ENCODE assay signal across 7 cellular contexts in the genomic region with DNA sequence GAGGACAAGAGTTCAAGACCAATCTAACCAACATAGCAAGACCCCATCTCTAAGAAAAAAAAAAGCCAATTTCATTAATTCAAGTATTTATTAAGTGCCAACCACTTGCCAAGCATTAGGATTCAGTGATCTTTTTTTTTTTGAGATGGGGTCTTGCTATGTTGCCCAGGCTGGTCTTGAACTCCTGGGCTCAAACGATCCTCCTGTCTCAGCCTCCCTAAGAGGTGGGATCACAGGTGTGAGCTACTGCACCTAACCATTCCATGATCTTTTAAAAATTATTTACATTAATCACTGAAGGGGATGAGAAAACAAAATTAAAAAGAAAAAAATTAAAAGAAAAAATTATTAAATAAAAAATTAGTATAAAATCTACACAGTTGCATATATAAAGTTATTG.
"Had no signal": no experiment of that assay in that cellular context is flagged by ENCODE, and none has a peak within 500 bp of the region (broad histone marks: within the 10 kb centered on the region; RNA-seq: fewer than 3 reads in every experiment).

No MANE protein-coding gene starts in this region.

- DNase-seq: GDM1, GF-D8 had no signal

- FAIRE-seq: GM12878, GM12891, GM12892, GM18507, GM19239 had no signal

- H3K4me3 ChIP-seq: GM12878 had no signal

- ATAC-seq: GM12878 had no signal
